In genomic region chr11:69096473-69096872, GRCh38 we compare ENCODE assay signal across 26 cellular contexts. TPM values are rescaled to one million over a fixed set of nuclear protein-coding genes. Genes with fewer than 3 reads are reported as not detected.
DNase-seq lines count a peak whose midpoint lies in the region; ATAC-seq, FAIRE-seq and TF ChIP-seq lines count a peak whose summit lies in the region.
"Had no signal": no experiment of that assay in that cellular context is flagged by ENCODE, and none has a peak within 500 bp of the region (broad histone marks: within the 10 kb centered on the region; RNA-seq: fewer than 3 reads in every experiment).

No MANE protein-coding gene starts in this region.

- H3K9me2 ChIP-seq in Karpas-422 (replicated peaks; ENCODE audit: insufficient read depth, low read length): no peaks in the 10 kb centered on the region

- no peak for TF ChIP-seq RAD21 in GM12878 (IDR thresholded peaks at IDR 0.05; ENCODE audit: insufficient read depth, low read depth, low read length)

- H4K20me1 ChIP-seq in GM12878 (ENCODE audit: control insufficient read depth, insufficient read depth) (no peaks in the 10 kb centered on the region), Karpas-422 (ENCODE audit: insufficient read depth, low read depth, low read length) (peaks cover 34% of the 10 kb centered on the region)

- DNase-seq in left ventricle myocardium superior (peak; percentile 26), Right ventricle myocardium inferior (ENCODE audit: missing footprints) (no peak), GM12878 (ENCODE audit: low read depth, low spot score) (no peak), kidney (peak; percentile 68), Karpas-422 (no peak), middle frontal gyrus (ENCODE audit: extremely low spot score, low spot score) (no peak)
- DNase-seq: 8988T; ACHN; BE2C; C1 segment of cervical spinal cord; Calu3; CD4-positive, alpha-beta memory T cell; CD4-positive, CD25-positive, alpha-beta regulatory T cell; CD8-positive, alpha-beta memory T cell; COR-L47; DMS79 treated with DMSO at 0.1 percent for 48 hours; GF-D8 had no signal

- WGBS in GM12878 (ENCODE audit: insufficient coverage, insufficient replicate concordance, low lambda C conversion rate, missing lambda C conversion rate): 41% methylated on average over 13 of the region's 13 CpGs

- FAIRE-seq in GM12878 (lab: Jason Lieb, UNC): no peak
- FAIRE-seq in kidney (lab: Jason Lieb, UNC): no peak
- FAIRE-seq: A204.1, D721Med, G401.6, GM12892, GM18507, GM19239 had no signal

- ATAC-seq in left ventricle myocardium superior: no peak
- no peak for ATAC-seq in Right ventricle myocardium inferior
- ATAC-seq in GM12878: no peak
- ATAC-seq in GM18861 (IDR thresholded peaks at IDR 0.05; ENCODE audit: unreplicated experiment): no peak

- no peaks in the 10 kb centered on the region for H3K79me2 ChIP-seq in GM12878 (ENCODE audit: control insufficient read depth, insufficient read depth, low read length)
- H3K79me2 ChIP-seq in Karpas-422 (ENCODE audit: low read length): no peaks in the 10 kb centered on the region

- H3K9ac ChIP-seq in GM12878 (ENCODE audit: control insufficient read depth, insufficient read depth, low read length) (no peak overlapping the region), kidney (ENCODE audit: low read length in 2 of 2) (no peak overlapping the region), Karpas-422 (ENCODE audit: low read length) (no peak overlapping the region)
- H3K9ac ChIP-seq: BLaER1 had no signal

- H2AFZ ChIP-seq in GM12878 (ENCODE audit: control insufficient read depth, low read depth, low read length) (no peak overlapping the region), Karpas-422 (ENCODE audit: low read length) (no peak overlapping the region)

- TF ChIP-seq CTCF in GM12878 (IDR thresholded peaks at IDR 0.05 in 2 of 3, conservative IDR thresholded peaks at IDR 0.05 in 1 of 3; ENCODE audit: control insufficient read depth in 2 of 3, extremely low read depth in 1 of 3, insufficient read depth in 1 of 3, low read depth in 3 of 3, low read length in 3 of 3): no peak
- no peak for TF ChIP-seq CTCF in kidney (IDR thresholded peaks at IDR 0.05; ENCODE audit: borderline replicate concordance, extremely low read depth, insufficient read depth)

- no peak overlapping the region for H3K4me3 ChIP-seq in GM12878
- no peak overlapping the region for H3K4me3 ChIP-seq in kidney (ENCODE audit: low read length in 2 of 2)
- H3K4me3 ChIP-seq in Karpas-422 (ENCODE audit: low read length): no peak overlapping the region
- H3K4me3 ChIP-seq: BLaER1 had no signal

- H3K27me3 ChIP-seq in GM12878 (replicated peaks in 1 of 2; ENCODE audit: control insufficient read depth in 2 of 2, insufficient read depth in 2 of 2, low read length in 1 of 2) (no peaks in the 10 kb centered on the region), Karpas-422 (ENCODE audit: low read length) (no peaks in the 10 kb centered on the region)
- H3K27me3 ChIP-seq: BE2C, BLaER1 had no signal

- no peaks in the 10 kb centered on the region; the same call in 2 of the 3 replicates for H3K9me3 ChIP-seq in GM12878 (replicated peaks; ENCODE audit: control insufficient read depth, insufficient read depth, low read length)
- H3K9me3 ChIP-seq in kidney (ENCODE audit: control insufficient read depth in 1 of 2, low read length in 2 of 2): no peaks in the 10 kb centered on the region
- H3K9me3 ChIP-seq in Karpas-422 (ENCODE audit: low read length): no peaks in the 10 kb centered on the region
- H3K9me3 ChIP-seq: BLaER1 had no signal

- H3K27ac ChIP-seq in GM12878 (ENCODE audit: control insufficient read depth, insufficient read depth): no peak overlapping the region
- H3K27ac ChIP-seq in kidney (ENCODE audit: low read depth in 2 of 2, low read length in 2 of 2): no peak overlapping the region
- no peak overlapping the region for H3K27ac ChIP-seq in Karpas-422 (ENCODE audit: low read length)
- H3K27ac ChIP-seq: BLaER1 had no signal

- intact Hi-C loops in left ventricle myocardium superior (cut with micrococcal nuclease) (no loop called here), Right ventricle myocardium inferior (cut with DNase I) (no loop called here), GM12878 (cut with micrococcal nuclease; ENCODE audit: unreplicated experiment) (no loop called here), kidney (cut with DNase I) (no loop called here)

- RAD21 ChIA-PET in GM12878 (lab: Charles Lee; ENCODE audit: unreplicated experiment): no interaction called here

- TF ChIP-seq POLR2A in GM12878 (IDR thresholded peaks at IDR 0.05; ENCODE audit: low read depth, low read length): peak; percentile 39; the same call in 1 of the 2 replicates

- no peak for TF ChIP-seq EP300 in GM12878 (IDR thresholded peaks at IDR 0.05; ENCODE audit: borderline replicate concordance in 1 of 2, control insufficient read depth in 1 of 2, low read depth in 2 of 2, low read length in 2 of 2)

- peaks cover 0 to 5% of the 10 kb centered on the region in 2 experiments; a peak in 2 of 4 replicates for H3K36me3 ChIP-seq in GM12878 (ENCODE audit: control insufficient read depth in 2 of 2, insufficient read depth in 2 of 2, low read length in 1 of 2)
- peaks cover 2 to 5% of the 10 kb centered on the region in 2 donors for H3K36me3 ChIP-seq in kidney (ENCODE audit: control insufficient read depth in 1 of 2, insufficient read depth in 2 of 2, low read length in 2 of 2)
- peaks cover 18% of the 10 kb centered on the region for H3K36me3 ChIP-seq in Karpas-422 (ENCODE audit: insufficient read depth, low read length)

- H3K4me1 ChIP-seq in GM12878 (ENCODE audit: control insufficient read depth, insufficient read depth, low read length): no peaks in the 10 kb centered on the region
- peaks cover under 1% of the 10 kb centered on the region in 2 donors for H3K4me1 ChIP-seq in kidney (ENCODE audit: control insufficient read depth in 1 of 2, insufficient read depth in 1 of 2, low read depth in 1 of 2, low read length in 2 of 2)
- no peaks in the 10 kb centered on the region for H3K4me1 ChIP-seq in Karpas-422 (ENCODE audit: low read length)
- H3K4me1 ChIP-seq: BE2C had no signal

- POLR2A ChIA-PET in GM12878 (lab: Charles Lee): no interaction called here

- H3K4me2 ChIP-seq in GM12878 (ENCODE audit: control insufficient read depth, insufficient read depth) (no peak overlapping the region), Karpas-422 (ENCODE audit: low read depth, low read length, poor library complexity, severe bottlenecking) (no peak overlapping the region)

- CTCF ChIA-PET in GM12878 (lab: Yijun Ruan, JAX): interaction anchor here (0.6 kb wide), 1 partner anchor 265 kb away, joined by 3 read pairs; no protein-coding TSS in a partner anchor

- in situ Hi-C loops in GM12878 (cut with MboI): loop anchor here (5.0 kb wide), 1 partner anchor 791 kb away; no protein-coding TSS in a partner anchor

- BruUV-seq in GM12878 (replicated peaks; lab: Mats Ljungman, UMichigan): no TSS peak

- SMC1A ChIA-PET in GM12878 (lab: Charles Lee; ENCODE audit: uncharacterized antibody, unreplicated experiment): no interaction called here

TF ChIP-seq in GM12878, 131 proteins besides CTCF, POLR2A, EP300 and RAD21 (continues in another document):
- TF ChIP-seq HDGF (IDR thresholded peaks at IDR 0.05): no peak
- no peak for TF ChIP-seq MXI1 (IDR thresholded peaks at IDR 0.05; ENCODE audit: low read depth, low read length)
- no peak for TF ChIP-seq RUNX3 (IDR thresholded peaks at IDR 0.05; ENCODE audit: low read length)

RNA-seq across cellular contexts. Expression of gene TPCN2, which starts 47.7 kb away (rescaled TPM):
- total RNA-seq in left ventricle myocardium superior (7.9 TPM), Right ventricle myocardium inferior (9.1 TPM), GM12878 (2014; rRNA removed) (8.2 and 10.4 TPM in 2 replicates), GM12878 (2014; rRNA removed; fragmentation: Illumina TruSeq; extraction: Trizol) (5.7 and 6.5 TPM in 2 replicates), GM12878 (2021) (16.3 and 18.4 TPM in 2 replicates), kidney (22.4 TPM)
- 108 and 127 TPM in 2 replicates for total RNA-seq in GM12878 (2013; cell fraction: nucleolus; rRNA removed)
- 6.3 TPM for polyA plus RNA-seq in GM12878 (2011; ENCODE audit: low read depth)
- polyA plus RNA-seq in GM12878 (2011; rRNA removed) (11.9 and 18.3 TPM in 2 replicates), GM12878 (2014; fragmentation: Illumina TruSeq; extraction: Trizol) (6.2 and 8.3 TPM in 2 replicates), GM12878 (2014; fragmentation: Nextera tagmentation; extraction: Ambion mirVana) (1 to 10 TPM; 1.7 to 2.4 TPM), GM12878 (2014; rRNA removed) (13.5 and 16.2 TPM in 2 replicates), GM12878 (2016; fragmentation: Nextera tagmentation; extraction: Ambion mirVana) (1 to 10 TPM; 7.9 to 8.5 TPM), kidney (ENCODE audit: insufficient read depth, low read depth, low replicate concordance) (12.9 TPM)
- polyA plus RNA-seq in GM12878 (2011; cell fraction: cytosol; rRNA removed): 15.3 and 17.0 TPM in 2 replicates
- polyA plus RNA-seq in GM12878 (2011; cell fraction: nucleus; rRNA removed): 127 and 138 TPM in 2 replicates
- 10.9 and 14.3 TPM in 2 replicates for polyA plus RNA-seq in GM12878 (2012)
- 13.0 and 19.8 TPM in 2 replicates for polyA minus RNA-seq in GM12878 (2011; rRNA and poly(A)+ RNA removed)
- 4.8 and 6.2 TPM in 2 replicates for polyA minus RNA-seq in GM12878 (2011; cell fraction: cytosol; rRNA and poly(A)+ RNA removed)
- 30.7 and 43.1 TPM in 2 replicates for polyA minus RNA-seq in GM12878 (2011; cell fraction: nucleus; rRNA and poly(A)+ RNA removed)
- 37.6 and 49.3 TPM in 2 replicates for total RNA-seq in Karpas-422 (2014; rRNA removed; shearing (Covaris generic); ENCODE audit: low replicate concordance)

RNA-seq across cellular contexts. Expression of gene SMIM38, which starts 59.3 kb away (rescaled TPM):
- total RNA-seq in left ventricle myocardium superior (not detected), Right ventricle myocardium inferior (0.11 TPM), GM12878 (2014; rRNA removed) (3.8 and 5.3 TPM in 2 replicates), GM12878 (2014; rRNA removed; fragmentation: Illumina TruSeq; extraction: Trizol) (1.8 and 2.1 TPM in 2 replicates), GM12878 (2021) (2.8 and 3.5 TPM in 2 replicates), kidney (0.63 TPM)
- 43.8 and 47.7 TPM in 2 replicates for total RNA-seq in GM12878 (2013; cell fraction: nucleolus; rRNA removed)
- polyA plus RNA-seq in GM12878 (2011; ENCODE audit: low read depth): 2.6 TPM
- polyA plus RNA-seq in GM12878 (2011; rRNA removed) (3.1 and 5.0 TPM in 2 replicates), GM12878 (2014; fragmentation: Illumina TruSeq; extraction: Trizol) (0.95 and 1.4 TPM in 2 replicates), GM12878 (2014; fragmentation: Nextera tagmentation; extraction: Ambion mirVana) (under 1 TPM in 1 of 2 experiments, not detected in 1; 0.15 TPM), GM12878 (2014; rRNA removed) (4.0 and 4.3 TPM in 2 replicates), GM12878 (2016; fragmentation: Nextera tagmentation; extraction: Ambion mirVana) (under 1 TPM; 0.21 to 0.63 TPM), kidney (ENCODE audit: insufficient read depth, low read depth, low replicate concordance) (0.19 TPM)
- 6.9 and 8.4 TPM in 2 replicates for polyA plus RNA-seq in GM12878 (2011; cell fraction: cytosol; rRNA removed)
- polyA plus RNA-seq in GM12878 (2011; cell fraction: nucleus; rRNA removed): 11.2 and 17.9 TPM in 2 replicates
- 4.0 and 5.9 TPM in 2 replicates for polyA plus RNA-seq in GM12878 (2012)
- polyA minus RNA-seq in GM12878 (2011; rRNA and poly(A)+ RNA removed): 7.4 and 15.5 TPM in 2 replicates
- 2.7 and 4.4 TPM in 2 replicates for polyA minus RNA-seq in GM12878 (2011; cell fraction: cytosol; rRNA and poly(A)+ RNA removed)
- 7.4 and 7.9 TPM in 2 replicates for polyA minus RNA-seq in GM12878 (2011; cell fraction: nucleus; rRNA and poly(A)+ RNA removed)
- total RNA-seq in Karpas-422 (2014; rRNA removed; shearing (Covaris generic); ENCODE audit: low replicate concordance): 0.47 TPM in 1 of 2 replicates, not detected in the other
- polyA plus RNA-seq: CD14-positive monocyte; CD4-positive, alpha-beta memory T cell; CD8-positive, alpha-beta memory T cell had no signal

Comparison
In these comparisons a context has a peak if more than half of its experiments do, and no peak if none do; other contexts are left out.
1. DNase-seq: peak in left ventricle myocardium superior (single experiment) and kidney (single experiment); none in Right ventricle myocardium inferior (single experiment), GM12878 (single experiment), Karpas-422 (single experiment) and middle frontal gyrus (single experiment).